ENCODE assay signal across 17 cellular contexts in genomic region chr12:74170645-74171477, GRCh38.
"Had no signal": no experiment of that assay in that cellular context is flagged by ENCODE, and none has a peak within 500 bp of the region (broad histone marks: within the 10 kb centered on the region; RNA-seq: fewer than 3 reads in every experiment).

No MANE protein-coding gene starts in this region.

- H3K27ac ChIP-seq: adrenal gland, cardiac muscle cell, neutrophil, parathyroid adenoma, transverse colon had no signal

- H3K4me3 ChIP-seq: adrenal gland, cardiac muscle cell, transverse colon had no signal

- H3K27me3 ChIP-seq: adrenal gland, cardiac muscle cell, neutrophil, transverse colon had no signal

- H3K9ac ChIP-seq: parathyroid adenoma had no signal

- H3K9me3 ChIP-seq: adrenal gland, neutrophil, transverse colon had no signal

- DNase-seq: activated CD4-positive, alpha-beta memory T cell treated with anti-CD3 and anti-CD28 coated beads for 36 hours; activated CD4-positive, alpha-beta T cell treated with anti-CD3 and anti-CD28 coated beads for 36 hours; activated CD8-positive, alpha-beta memory T cell treated with anti-CD3 and anti-CD28 coated beads, Interleukin-2, amount 10 ng/mL, durations not matched to agents 7 days and 5 days; activated naive CD4-positive, alpha-beta T cell treated with anti-CD3 and anti-CD28 coated beads, Interleukin-2, amount 50 U/mL, for 16 hours; activated T-cell treated with anti-CD3 and anti-CD28 coated beads, Interleukin-2, amount 50 U/mL, for 1 hour; adrenal gland; naive thymus-derived CD4-positive, alpha-beta T cell; stimulated activated CD4-positive, alpha-beta T cell treated with anti-CD3 and anti-CD28 coated beads, Interleukin-15, amount 100 ng/mL, for 24 hours; stimulated activated CD4-positive, alpha-beta T cell treated with anti-CD3 and anti-CD28 coated beads, Interleukin-4, amount 100 ng/mL, for 1 hour; stimulated activated naive CD4-positive, alpha-beta T cell; transverse colon had no signal

- H3K36me3 ChIP-seq: adrenal gland, cardiac muscle cell, neutrophil, transverse colon had no signal

- H3K27ac Mint-ChIP-seq: activated CD4-positive, alpha-beta memory T cell treated with anti-CD3 and anti-CD28 coated beads for 36 hours; activated CD4-positive, alpha-beta T cell treated with anti-CD3 and anti-CD28 coated beads for 36 hours; activated CD8-positive, alpha-beta memory T cell treated with anti-CD3 and anti-CD28 coated beads, Interleukin-2, amount 10 ng/mL, durations not matched to agents 7 days and 5 days; activated T-helper 2 cell treated with anti-CD3 and anti-CD28 coated beads, Interferon-gamma antibody, Interleukin-2, Interleukin-4, amounts not matched to agents 10 μg/mL and 5 μg/mL and 100 μg/mL, durations not matched to agents 14 hours and 24 hours and 36 hours; naive thymus-derived CD4-positive, alpha-beta T cell had no signal

- H2AFZ ChIP-seq: parathyroid adenoma had no signal

- H3K9me3 Mint-ChIP-seq: activated T-helper 2 cell treated with anti-CD3 and anti-CD28 coated beads, Interferon-gamma antibody, Interleukin-2, Interleukin-4, amounts not matched to agents 10 μg/mL and 5 μg/mL and 100 μg/mL, durations not matched to agents 14 hours and 24 hours and 36 hours had no signal

- FAIRE-seq: colon, endometrium had no signal

- H3K4me3 Mint-ChIP-seq: activated CD4-positive, alpha-beta memory T cell treated with anti-CD3 and anti-CD28 coated beads for 36 hours; activated CD4-positive, alpha-beta T cell treated with anti-CD3 and anti-CD28 coated beads for 36 hours; activated CD8-positive, alpha-beta memory T cell treated with anti-CD3 and anti-CD28 coated beads, Interleukin-2, amount 10 ng/mL, durations not matched to agents 7 days and 5 days; naive thymus-derived CD4-positive, alpha-beta T cell had no signal

- H3K4me1 ChIP-seq: adrenal gland, parathyroid adenoma, transverse colon had no signal

- H3K27me3 Mint-ChIP-seq: activated CD4-positive, alpha-beta memory T cell treated with anti-CD3 and anti-CD28 coated beads for 36 hours; activated CD4-positive, alpha-beta T cell treated with anti-CD3 and anti-CD28 coated beads for 36 hours; activated CD8-positive, alpha-beta memory T cell treated with anti-CD3 and anti-CD28 coated beads, Interleukin-2, amount 10 ng/mL, durations not matched to agents 7 days and 5 days; naive thymus-derived CD4-positive, alpha-beta T cell had no signal

- H3K36me3 Mint-ChIP-seq: activated CD4-positive, alpha-beta memory T cell treated with anti-CD3 and anti-CD28 coated beads for 36 hours; activated CD8-positive, alpha-beta memory T cell treated with anti-CD3 and anti-CD28 coated beads, Interleukin-2, amount 10 ng/mL, durations not matched to agents 7 days and 5 days; naive thymus-derived CD4-positive, alpha-beta T cell had no signal

- H3K4me1 Mint-ChIP-seq: activated CD4-positive, alpha-beta T cell treated with anti-CD3 and anti-CD28 coated beads for 36 hours; activated CD8-positive, alpha-beta memory T cell treated with anti-CD3 and anti-CD28 coated beads, Interleukin-2, amount 10 ng/mL, durations not matched to agents 7 days and 5 days; naive thymus-derived CD4-positive, alpha-beta T cell had no signal
